22 cellular contexts compared by ENCODE assay signal in genomic region chrX:123291623-123292022, GRCh38.
"Had no signal": no experiment of that assay in that cellular context is flagged by ENCODE, and none has a peak within 500 bp of the region (broad histone marks: within the 10 kb centered on the region; RNA-seq: fewer than 3 reads in every experiment).

No MANE protein-coding gene starts in this region.

- H3K36me3 ChIP-seq: brain microvascular endothelial cell, colonic mucosa, lower lobe of right lung, tibial nerve had no signal

- H3K27me3 ChIP-seq: brain microvascular endothelial cell, colonic mucosa, foreskin keratinocyte, hepatocyte, tibial nerve had no signal

- ATAC-seq: foreskin keratinocyte, left cardiac atrium, lower lobe of right lung had no signal

- H3K27ac ChIP-seq: brain microvascular endothelial cell, colonic mucosa, epithelial cell of prostate, foreskin keratinocyte, hepatocyte, lower lobe of right lung, tibial nerve had no signal

- H3K9me3 ChIP-seq: colonic mucosa, lower lobe of right lung, tibial nerve had no signal

- DNase-seq: activated CD4-positive, CD25-positive, alpha-beta regulatory T cell treated with anti-CD3 and anti-CD28 coated beads, Interleukin-2, amount 50 U/mL, for 72 hours; activated CD8-positive, alpha-beta memory T cell treated with anti-CD3 and anti-CD28 coated beads for 24 hours; activated CD8-positive, alpha-beta memory T cell treated with anti-CD3 and anti-CD28 coated beads, Interleukin-2, amount 50 U/mL, for 48 hours; activated effector memory CD4-positive, alpha-beta T cell treated with Interleukin-2 at 50 U/mL for 16 hours; activated naive CD4-positive, alpha-beta T cell treated with anti-CD3 and anti-CD28 coated beads, Interleukin-2, amount 10 ng/mL, durations not matched to agents 7 days and 5 days; activated T-cell treated with anti-CD3 and anti-CD28 coated beads, Interleukin-2, amount 50 U/mL, for 48 hours; aorta; brain microvascular endothelial cell; colonic mucosa; endodermal cell; foreskin keratinocyte; left cardiac atrium; lower lobe of right lung; posterior cingulate gyrus; retina; stimulated activated CD4-positive, alpha-beta T cell treated with anti-CD3 and anti-CD28 coated beads, Interleukin-12 subunit alpha, Interleukin-12 subunit beta, amount 100 ng/mL, for 4 hours; stimulated activated CD4-positive, alpha-beta T cell treated with anti-CD3 and anti-CD28 coated beads, Interleukin-1b, Interleukin-23, amount 100 ng/mL, for 48 hours; stimulated activated CD8-positive, alpha-beta memory T cell treated with anti-CD3 and anti-CD28 coated beads, Interleukin-4, amount 100 ng/mL, for 48 hours; stimulated activated naive CD4-positive, alpha-beta T cell had no signal

- H3K4me1 ChIP-seq: colonic mucosa, foreskin keratinocyte, lower lobe of right lung, tibial nerve had no signal

- H3K4me3 ChIP-seq: colonic mucosa, hepatocyte, lower lobe of right lung, tibial nerve had no signal
